Comparison of ENCODE assay signal across 21 cellular contexts in the genomic region with DNA sequence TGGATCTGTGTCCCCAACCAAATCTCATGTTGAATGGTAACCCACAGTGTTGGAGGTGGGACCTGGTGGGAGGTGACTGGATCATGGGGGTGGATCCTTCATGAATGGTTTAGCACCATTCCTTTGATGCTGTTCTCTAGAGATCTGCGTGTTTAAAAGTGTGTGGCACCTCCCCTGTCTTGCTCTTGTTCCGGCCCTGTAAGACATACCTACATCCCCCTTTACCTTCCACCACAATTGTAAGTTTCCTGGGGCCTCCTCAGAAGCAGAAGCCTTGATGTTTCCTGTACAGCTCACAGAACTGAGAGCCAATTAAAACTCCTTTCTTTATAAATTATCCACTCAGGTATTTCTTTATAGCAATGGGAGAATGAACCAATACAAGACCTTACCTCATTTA.
DNase-seq lines count a peak whose midpoint lies in the region; ATAC-seq and TF ChIP-seq lines count a peak whose summit lies in the region.
"Had no signal": no experiment of that assay in that cellular context is flagged by ENCODE, and none has a peak within 500 bp of the region (broad histone marks: within the 10 kb centered on the region; RNA-seq: fewer than 3 reads in every experiment).

No MANE protein-coding gene starts in this region.

- CTCF ChIA-PET in activated naive CD4-positive, alpha-beta T cell treated with anti-CD3 and anti-CD28 coated beads, Interleukin-2, amount 10 ng/mL, durations not matched to agents 7 days and 5 days (lab: Charles Lee): interaction anchor here (0.7 kb wide), 1 partner anchor 351 kb away, joined by 3 read pairs; no protein-coding TSS in a partner anchor

- H3K4me1 Mint-ChIP-seq in activated naive CD4-positive, alpha-beta T cell treated with anti-CD3 and anti-CD28 coated beads, Interleukin-2, amount 10 ng/mL, durations not matched to agents 7 days and 5 days: peaks cover 22% of the 10 kb centered on the region
- H3K4me1 Mint-ChIP-seq in CD4-positive, CD25-positive, alpha-beta regulatory T cell: peaks cover 0 to 17% (median 15%) of the 10 kb centered on the region in 4 donors
- H3K4me1 Mint-ChIP-seq in memory B cell: peaks cover 4% of the 10 kb centered on the region

- H3K4me3 ChIP-seq in CD4-positive, CD25-positive, alpha-beta regulatory T cell (ENCODE audit: low read depth, low read length): no peak overlapping the region
- no peak overlapping the region for H3K4me3 ChIP-seq in KMS-11 (IDR thresholded peaks at IDR 0.05; ENCODE audit: insufficient read depth, low read depth, low read length)
- H3K4me3 ChIP-seq: MG63 had no signal

- no peaks in the 10 kb centered on the region for H3K27me3 Mint-ChIP-seq in activated naive CD4-positive, alpha-beta T cell treated with anti-CD3 and anti-CD28 coated beads, Interleukin-2, amount 10 ng/mL, durations not matched to agents 7 days and 5 days
- H3K27me3 Mint-ChIP-seq in CD4-positive, CD25-positive, alpha-beta regulatory T cell: no peaks in the 10 kb centered on the region
- no peaks in the 10 kb centered on the region for H3K27me3 Mint-ChIP-seq in memory B cell

- no peak overlapping the region for H3K27ac ChIP-seq in CD4-positive, CD25-positive, alpha-beta regulatory T cell (ENCODE audit: insufficient read depth, low read length, poor library complexity, severe bottlenecking)
- peak overlapping the region; percentile 56 for H3K27ac ChIP-seq in KMS-11

- H3K4me2 ChIP-seq in KMS-11: peak overlapping the region; percentile 46; the same call in 1 of the 2 replicates

- H3K4me3 Mint-ChIP-seq in activated naive CD4-positive, alpha-beta T cell treated with anti-CD3 and anti-CD28 coated beads, Interleukin-2, amount 10 ng/mL, durations not matched to agents 7 days and 5 days: no peak overlapping the region
- H3K4me3 Mint-ChIP-seq in CD4-positive, CD25-positive, alpha-beta regulatory T cell: no peak overlapping the region
- no peak overlapping the region for H3K4me3 Mint-ChIP-seq in memory B cell
- H3K4me3 Mint-ChIP-seq: CD14-positive monocyte, H9 had no signal

- no peak overlapping the region for H2AFZ ChIP-seq in KMS-11 (ENCODE audit: low read depth)

- no peaks in the 10 kb centered on the region for H3K4me1 ChIP-seq in CD4-positive, CD25-positive, alpha-beta regulatory T cell (ENCODE audit: control insufficient read depth, insufficient read depth, low read length, poor library complexity, severe bottlenecking)
- H3K4me1 ChIP-seq in KMS-11 (ENCODE audit: low read depth, poor library complexity, severe bottlenecking): peaks cover 42% of the 10 kb centered on the region

- H3K9ac ChIP-seq in KMS-11: no peak overlapping the region

- H4K20me1 ChIP-seq in KMS-11 (ENCODE audit: insufficient read depth): no peaks in the 10 kb centered on the region

- no peak for ATAC-seq in activated naive CD4-positive, alpha-beta T cell treated with anti-CD3 and anti-CD28 coated beads, Interleukin-2, amount 50 U/mL, for 72 hours
- ATAC-seq in CD4-positive, CD25-positive, alpha-beta regulatory T cell (ENCODE audit: low read depth in 2 of 2): peak; percentile 24 to 60
- ATAC-seq in memory B cell (ENCODE audit: low read depth) (no peak), HG03432 (IDR thresholded peaks at IDR 0.05; ENCODE audit: unreplicated experiment) (no peak)
- ATAC-seq: PC-3 had no signal

- no peaks in the 10 kb centered on the region for H3K79me2 ChIP-seq in KMS-11 (ENCODE audit: insufficient read depth, low read depth)

- peaks cover 8% of the 10 kb centered on the region for H3K9me3 Mint-ChIP-seq in activated naive CD4-positive, alpha-beta T cell treated with anti-CD3 and anti-CD28 coated beads, Interleukin-2, amount 10 ng/mL, durations not matched to agents 7 days and 5 days
- peaks cover 0 to 7% of the 10 kb centered on the region in 2 donors for H3K9me3 Mint-ChIP-seq in activated naive CD4-positive, alpha-beta T cell treated with anti-CD3 and anti-CD28 coated beads, Interleukin-2, amount 50 U/mL, for 72 hours
- H3K9me3 Mint-ChIP-seq in CD4-positive, CD25-positive, alpha-beta regulatory T cell: peaks cover 0 to 3% (median 0%) of the 10 kb centered on the region in 7 donors
- peaks cover 1% of the 10 kb centered on the region for H3K9me3 Mint-ChIP-seq in memory B cell

- peaks cover 3% of the 10 kb centered on the region for H3K36me3 ChIP-seq in CD4-positive, CD25-positive, alpha-beta regulatory T cell (ENCODE audit: control insufficient read depth, insufficient read depth, low read length)
- H3K36me3 ChIP-seq in KMS-11 (ENCODE audit: insufficient read depth): no peaks in the 10 kb centered on the region

- peak; percentile 33 for DNase-seq in activated naive CD4-positive, alpha-beta T cell treated with anti-CD3 and anti-CD28 coated beads, Interleukin-2, amount 10 ng/mL, durations not matched to agents 7 days and 5 days
- no peak for DNase-seq in activated naive CD4-positive, alpha-beta T cell treated with anti-CD3 and anti-CD28 coated beads, Interleukin-2, amount 50 U/mL, for 72 hours (ENCODE audit: low spot score in 2 of 2)
- DNase-seq in CD4-positive, CD25-positive, alpha-beta regulatory T cell: peak in 2 of 3 donors; percentile 9 to 55
- DNase-seq in memory B cell (ENCODE audit: low spot score in 2 of 2) (no peak), Kasumi-1 (lab: John Stamatoyannopoulos, UW) (no peak), SHP77 (lab: John Stamatoyannopoulos, UW) (no peak)
- DNase-seq: GF-D8, H9, IMR-90, Karpas-422, MG63, NCI-H1092, NCI-H1436 treated with DMSO at 0.1 percent for 48 hours, NCI-H2029, NCI-H345, NCI-H526, PC-3, RPMI8226 had no signal

- H3K9me3 ChIP-seq in CD4-positive, CD25-positive, alpha-beta regulatory T cell (ENCODE audit: control insufficient read depth in 2 of 2, low read length in 2 of 2): peaks cover 8 to 11% of the 10 kb centered on the region in 2 experiments
- H3K9me3 ChIP-seq: MG63 had no signal

- no peaks in the 10 kb centered on the region for H3K27me3 ChIP-seq in CD4-positive, CD25-positive, alpha-beta regulatory T cell (ENCODE audit: control insufficient read depth, insufficient read depth, low read length)
- H3K27me3 ChIP-seq in KMS-11 (ENCODE audit: insufficient read depth, low read depth): no peaks in the 10 kb centered on the region
- H3K27me3 ChIP-seq: MG63 had no signal

- TF ChIP-seq CTCF in KMS-11 (conservative IDR thresholded peaks at IDR 0.05; ENCODE audit: low read depth, low read length): no peak

- peaks cover 31% of the 10 kb centered on the region for H3K36me3 Mint-ChIP-seq in activated naive CD4-positive, alpha-beta T cell treated with anti-CD3 and anti-CD28 coated beads, Interleukin-2, amount 10 ng/mL, durations not matched to agents 7 days and 5 days
- H3K36me3 Mint-ChIP-seq in activated naive CD4-positive, alpha-beta T cell treated with anti-CD3 and anti-CD28 coated beads, Interleukin-2, amount 50 U/mL, for 72 hours: peaks cover 13 to 20% of the 10 kb centered on the region in 2 donors
- peaks cover 27% of the 10 kb centered on the region for H3K36me3 Mint-ChIP-seq in CD4-positive, CD25-positive, alpha-beta regulatory T cell
- peaks cover 15% of the 10 kb centered on the region for H3K36me3 Mint-ChIP-seq in memory B cell

- H3K27ac Mint-ChIP-seq in activated naive CD4-positive, alpha-beta T cell treated with anti-CD3 and anti-CD28 coated beads, Interleukin-2, amount 10 ng/mL, durations not matched to agents 7 days and 5 days: peak overlapping the region; percentile 37
- peak overlapping the region in 1 of 2 donors; percentile 13 for H3K27ac Mint-ChIP-seq in activated naive CD4-positive, alpha-beta T cell treated with anti-CD3 and anti-CD28 coated beads, Interleukin-2, amount 50 U/mL, for 72 hours
- H3K27ac Mint-ChIP-seq in CD4-positive, CD25-positive, alpha-beta regulatory T cell: peak overlapping the region in 2 of 3 donors; percentile 5 to 7
- H3K27ac Mint-ChIP-seq in memory B cell: peak overlapping the region; percentile 32

Comparison
In these comparisons a context has a peak if more than half of its experiments do, and no peak if none do; other contexts are left out.
1. DNase-seq: peak in activated naive CD4-positive, alpha-beta T cell treated with anti-CD3 and anti-CD28 coated beads, Interleukin-2, amount 10 ng/mL, durations not matched to agents 7 days and 5 days (single experiment) and CD4-positive, CD25-positive, alpha-beta regulatory T cell (2 of 3); none in activated naive CD4-positive, alpha-beta T cell treated with anti-CD3 and anti-CD28 coated beads, Interleukin-2, amount 50 U/mL, for 72 hours (0 of 2), memory B cell (0 of 2), Kasumi-1 (0 of 2) and SHP77 (0 of 2).
2. ATAC-seq: peak in CD4-positive, CD25-positive, alpha-beta regulatory T cell (2 of 2); none in activated naive CD4-positive, alpha-beta T cell treated with anti-CD3 and anti-CD28 coated beads, Interleukin-2, amount 50 U/mL, for 72 hours (0 of 2), memory B cell (single experiment) and HG03432 (single experiment).